ENCODE assay signal across 1 cellular context in genomic region chr1:28259252-28259934, GRCh38.
TF ChIP-seq lines count a peak whose summit lies in the region.

Gene SESN2, plus strand, starts transcription at chr1:28259518. Its CDS starts 330 bp downstream, at chr1:28259848.

TF ChIP-seq in WTC11, 78 proteins besides CTCF, POLR2A, EP300 and RAD21 (continued from another document and continues in another):
- TF ChIP-seq E2F4 (CRISPR knock-in tag; IDR thresholded peaks at IDR 0.05; ENCODE audit: borderline replicate concordance, low read depth) = peak; percentile 86
- no peak for TF ChIP-seq MLX (CRISPR knock-in tag; IDR thresholded peaks at IDR 0.05)
- no peak for TF ChIP-seq AFF4 (CRISPR knock-in tag; IDR thresholded peaks at IDR 0.05; ENCODE audit: borderline replicate concordance)
- no peak for TF ChIP-seq ERG (CRISPR knock-in tag; IDR thresholded peaks at IDR 0.05)
- TF ChIP-seq ZNF512 (CRISPR knock-in tag; IDR thresholded peaks at IDR 0.05; ENCODE audit: borderline replicate concordance) = 0 out of 2 replicates have a peak, but pooled peaks have one; percentile 20
- no peak for TF ChIP-seq ZBTB21 (CRISPR knock-in tag; IDR thresholded peaks at IDR 0.05; ENCODE audit: borderline replicate concordance)
- TF ChIP-seq ZBTB43 (CRISPR knock-in tag; IDR thresholded peaks at IDR 0.05) = 0 out of 2 replicates have a peak, but pooled peaks have one; percentile 64
- 0 out of 2 replicates have a peak, but pooled peaks have one; percentile 53 for TF ChIP-seq AR (CRISPR knock-in tag; IDR thresholded peaks at IDR 0.05)
- no peak for TF ChIP-seq IRF1 (CRISPR knock-in tag; IDR thresholded peaks at IDR 0.05)
- TF ChIP-seq TCF7 (CRISPR knock-in tag; IDR thresholded peaks at IDR 0.05; ENCODE audit: low read depth) = peak; percentile 90
- TF ChIP-seq TEAD1 (CRISPR knock-in tag; IDR thresholded peaks at IDR 0.05) = 0 out of 2 replicates have a peak, but pooled peaks have one; percentile 29
- peak; percentile 68 for TF ChIP-seq MAX (CRISPR knock-in tag; IDR thresholded peaks at IDR 0.05)
- peak; percentile 68 for TF ChIP-seq NFYB (CRISPR knock-in tag; conservative IDR thresholded peaks at IDR 0.05; ENCODE audit: low read depth)
- no peak for TF ChIP-seq PRRX2 (CRISPR knock-in tag; IDR thresholded peaks at IDR 0.05)
- no peak for TF ChIP-seq JAZF1 (CRISPR knock-in tag; IDR thresholded peaks at IDR 0.05)
- no peak for TF ChIP-seq ATF1 (CRISPR knock-in tag; IDR thresholded peaks at IDR 0.05)
- TF ChIP-seq ATF2 (CRISPR knock-in tag; IDR thresholded peaks at IDR 0.05; ENCODE audit: borderline replicate concordance, low read depth) = no peak
- no peak for TF ChIP-seq ZNF416 (CRISPR knock-in tag; IDR thresholded peaks at IDR 0.05)
- 0 out of 2 replicates have a peak, but pooled peaks have one; percentile 20 for TF ChIP-seq PREB (CRISPR knock-in tag; IDR thresholded peaks at IDR 0.05; ENCODE audit: borderline replicate concordance)
- TF ChIP-seq RELA (CRISPR knock-in tag; IDR thresholded peaks at IDR 0.05; ENCODE audit: borderline replicate concordance) = no peak; the same call in 1 of the 2 replicates
- no peak for TF ChIP-seq CREM (CRISPR knock-in tag; IDR thresholded peaks at IDR 0.05)
- no peak for TF ChIP-seq E2F1 (CRISPR knock-in tag; IDR thresholded peaks at IDR 0.05)
- no peak for TF ChIP-seq ZNF317 (CRISPR knock-in tag; IDR thresholded peaks at IDR 0.05; ENCODE audit: borderline replicate concordance, low read depth)
- 0 out of 2 replicates have a peak, but pooled peaks have one; percentile 49 for TF ChIP-seq NFATC4 (CRISPR knock-in tag; IDR thresholded peaks at IDR 0.05)
- TF ChIP-seq NFE2L1 (CRISPR knock-in tag; IDR thresholded peaks at IDR 0.05) = 0 out of 2 replicates have a peak, but pooled peaks have one; percentile 30
- TF ChIP-seq ZNF671 (CRISPR knock-in tag; IDR thresholded peaks at IDR 0.05) = 0 out of 2 replicates have a peak, but pooled peaks have one; percentile 26
- TF ChIP-seq CDX4 (CRISPR knock-in tag; IDR thresholded peaks at IDR 0.05; ENCODE audit: borderline replicate concordance) = no peak
- no peak for TF ChIP-seq ZNF263 (CRISPR knock-in tag; IDR thresholded peaks at IDR 0.05; ENCODE audit: low read depth)
- TF ChIP-seq ZNF121 (CRISPR knock-in tag; IDR thresholded peaks at IDR 0.05) = peak; percentile 90
- 0 out of 2 replicates have a peak, but pooled peaks have one; percentile 37 for TF ChIP-seq FOXP4 (CRISPR knock-in tag; IDR thresholded peaks at IDR 0.05)
